In genomic region chr18:24876266-24876665, GRCh38 we compare ENCODE assay signal across 19 cellular contexts.
"Had no signal": no experiment of that assay in that cellular context is flagged by ENCODE, and none has a peak within 500 bp of the region (broad histone marks: within the 10 kb centered on the region; RNA-seq: fewer than 3 reads in every experiment).

No MANE protein-coding gene starts in this region.

- H3K36me3 Mint-ChIP-seq: activated naive CD8-positive, alpha-beta T cell treated with anti-CD3 and anti-CD28 coated beads for 36 hours had no signal

- H3K4me3 ChIP-seq: breast epithelium, gastrocnemius medialis, left lung, lung, prostate gland, upper lobe of left lung had no signal

- H3K9me3 Mint-ChIP-seq: activated naive CD8-positive, alpha-beta T cell treated with anti-CD3 and anti-CD28 coated beads for 36 hours; T-helper 2 cell treated with Interferon-gamma antibody and Interleukin-4, amounts not matched to agents 5 μg/mL and 100 μg/mL, for 36 hours had no signal

- H3K4me1 Mint-ChIP-seq: activated naive CD8-positive, alpha-beta T cell treated with anti-CD3 and anti-CD28 coated beads for 36 hours; central memory CD8-positive, alpha-beta T cell; naive thymus-derived CD4-positive, alpha-beta T cell had no signal

- DNase-seq: activated CD8-positive, alpha-beta memory T cell treated with anti-CD3 and anti-CD28 coated beads, Interleukin-2, amount 50 U/mL, for 4 hours; activated naive CD4-positive, alpha-beta T cell treated with Interleukin-2 at 50 U/mL for 16 hours; activated naive CD8-positive, alpha-beta T cell treated with anti-CD3 and anti-CD28 coated beads for 36 hours; activated T-cell treated with anti-CD3 and anti-CD28 coated beads, Interleukin-2, amount 50 U/mL, for 48 hours; effector memory CD4-positive, alpha-beta T cell; gastrocnemius medialis; hippocampal formation; kidney glomerular epithelial cell; left lung; naive thymus-derived CD4-positive, alpha-beta T cell; stimulated activated CD4-positive, alpha-beta T cell treated with anti-CD3 and anti-CD28 coated beads, Interleukin-12 subunit alpha, Interleukin-12 subunit beta, amount 100 ng/mL, for 4 hours; stimulated activated CD4-positive, alpha-beta T cell treated with anti-CD3 and anti-CD28 coated beads, Interleukin-4, amount 100 ng/mL, for 4 hours; stimulated activated naive CD8-positive, alpha-beta T cell treated with anti-CD3 and anti-CD28 coated beads, Interleukin-15, Interleukin-2, amounts not matched to agents 100 U/mL and 50 U/mL, for 24 hours; upper lobe of left lung had no signal

- H3K4me3 Mint-ChIP-seq: activated naive CD8-positive, alpha-beta T cell treated with anti-CD3 and anti-CD28 coated beads for 36 hours; central memory CD8-positive, alpha-beta T cell; naive thymus-derived CD4-positive, alpha-beta T cell; T-helper 2 cell treated with Interferon-gamma antibody and Interleukin-4, amounts not matched to agents 5 μg/mL and 100 μg/mL, for 36 hours had no signal

- ATAC-seq: gastrocnemius medialis; left lung; naive thymus-derived CD4-positive, alpha-beta T cell; stimulated activated naive CD8-positive, alpha-beta T cell treated with anti-CD3 and anti-CD28 coated beads, Interleukin-15, Interleukin-2, amounts not matched to agents 100 U/mL and 50 U/mL, for 24 hours had no signal
